Comparison of ENCODE assay signal across 23 cellular contexts in the genomic region with DNA sequence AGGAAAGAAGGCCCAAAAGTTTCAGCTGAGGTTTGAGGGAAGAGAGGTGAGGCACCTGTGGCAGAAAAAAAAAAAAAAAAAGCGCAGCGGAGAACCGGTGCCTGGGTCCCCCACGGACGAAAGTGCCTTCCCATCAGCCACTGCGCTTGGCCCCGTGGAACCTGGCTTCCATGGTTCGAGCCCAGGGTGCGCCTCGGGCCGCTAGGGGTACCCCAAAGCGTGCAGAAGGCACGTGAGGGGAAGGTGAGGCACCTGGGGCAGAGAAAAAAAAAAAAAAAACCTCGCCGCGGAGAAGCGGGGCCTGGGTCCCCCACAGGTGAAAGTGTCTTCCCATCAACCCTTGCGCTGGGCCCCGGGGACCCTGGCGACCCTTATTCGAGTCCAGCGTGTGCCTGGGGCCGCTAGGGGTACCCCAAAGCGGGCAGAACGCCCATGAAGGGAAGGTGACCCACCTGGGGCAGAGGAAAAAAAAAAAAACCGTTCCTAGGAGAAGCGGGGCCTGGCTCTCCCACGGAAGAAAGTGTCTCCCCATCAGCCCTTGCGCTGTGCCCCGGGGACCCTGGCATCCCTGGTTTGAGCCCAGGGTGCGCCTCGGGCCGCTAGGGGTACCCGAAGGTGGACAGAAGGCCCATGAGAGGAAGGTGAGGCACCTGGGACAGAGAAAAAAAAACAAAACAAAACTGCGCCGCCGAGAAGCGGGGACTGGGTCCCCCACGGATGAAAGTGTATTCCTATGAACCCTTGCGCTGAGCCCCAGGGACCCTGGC.
DNase-seq lines count a peak whose midpoint lies in the region; ATAC-seq and TF ChIP-seq lines count a peak whose summit lies in the region.
"Had no signal": no experiment of that assay in that cellular context is flagged by ENCODE, and none has a peak within 500 bp of the region (broad histone marks: within the 10 kb centered on the region; RNA-seq: fewer than 3 reads in every experiment).

No MANE protein-coding gene starts in this region.

- H3K27ac ChIP-seq in RWPE2 (ENCODE audit: poor library complexity, severe bottlenecking) (no peak overlapping the region), heart left ventricle (no peak overlapping the region)
- H3K27ac ChIP-seq: BLaER1 had no signal

- intact Hi-C loops in sciatic nerve (cut with DNase I) (no loop called here), heart left ventricle (cut with DNase I) (no loop called here)

- no peak overlapping the region for H3K4me3 Mint-ChIP-seq in activated naive CD4-positive, alpha-beta T cell treated with anti-CD3 and anti-CD28 coated beads, Interleukin-2, amount 10 ng/mL, durations not matched to agents 7 days and 5 days
- H3K4me3 Mint-ChIP-seq: CD14-positive monocyte; CD4-positive, alpha-beta memory T cell; CD4-positive, CD25-positive, alpha-beta regulatory T cell; CD8-positive, alpha-beta memory T cell had no signal

- H3K4me1 ChIP-seq in RWPE2 (ENCODE audit: insufficient read depth, poor library complexity, severe bottlenecking) (no peaks in the 10 kb centered on the region), heart left ventricle (no peaks in the 10 kb centered on the region)
- H3K4me1 ChIP-seq: BE2C, BLaER1 had no signal

- WGBS in heart left ventricle, 4 donors = 85 to 90% (median 87%) methylated on average over 37 to 40 of the region's 40 CpGs

- no peaks in the 10 kb centered on the region for H3K36me3 Mint-ChIP-seq in activated naive CD4-positive, alpha-beta T cell treated with anti-CD3 and anti-CD28 coated beads, Interleukin-2, amount 10 ng/mL, durations not matched to agents 7 days and 5 days
- H3K36me3 Mint-ChIP-seq: CD14-positive monocyte; CD4-positive, alpha-beta memory T cell; CD4-positive, CD25-positive, alpha-beta regulatory T cell; CD8-positive, alpha-beta memory T cell had no signal

- H3K27me3 ChIP-seq in RWPE2 (ENCODE audit: insufficient read depth, poor library complexity, severe bottlenecking) (no peaks in the 10 kb centered on the region), heart left ventricle (no peaks in the 10 kb centered on the region)
- H3K27me3 ChIP-seq: BE2C, BLaER1 had no signal

- H3K4me3 ChIP-seq in RWPE2 (ENCODE audit: severe bottlenecking) = no peak overlapping the region
- H3K4me3 ChIP-seq in heart left ventricle = no peak overlapping the region
- H3K4me3 ChIP-seq: BLaER1, GM12878 had no signal

- no peak for TF ChIP-seq POLR2A in heart left ventricle (IDR thresholded peaks at IDR 0.05)

- H3K27ac Mint-ChIP-seq in activated naive CD4-positive, alpha-beta T cell treated with anti-CD3 and anti-CD28 coated beads, Interleukin-2, amount 10 ng/mL, durations not matched to agents 7 days and 5 days = no peak overlapping the region
- H3K27ac Mint-ChIP-seq: CD14-positive monocyte; CD4-positive, alpha-beta memory T cell; CD4-positive, CD25-positive, alpha-beta regulatory T cell; CD8-positive, alpha-beta memory T cell had no signal

- CTCF ChIA-PET in activated naive CD4-positive, alpha-beta T cell treated with anti-CD3 and anti-CD28 coated beads, Interleukin-2, amount 10 ng/mL, durations not matched to agents 7 days and 5 days (lab: Charles Lee) = no interaction called here

- H3K27me3 Mint-ChIP-seq in activated naive CD4-positive, alpha-beta T cell treated with anti-CD3 and anti-CD28 coated beads, Interleukin-2, amount 10 ng/mL, durations not matched to agents 7 days and 5 days = no peaks in the 10 kb centered on the region
- H3K27me3 Mint-ChIP-seq: CD4-positive, alpha-beta memory T cell; CD4-positive, CD25-positive, alpha-beta regulatory T cell; CD8-positive, alpha-beta memory T cell had no signal

- peaks cover 9% of the 10 kb centered on the region for H3K9me3 Mint-ChIP-seq in activated naive CD4-positive, alpha-beta T cell treated with anti-CD3 and anti-CD28 coated beads, Interleukin-2, amount 10 ng/mL, durations not matched to agents 7 days and 5 days
- H3K9me3 Mint-ChIP-seq: CD4-positive, alpha-beta memory T cell; CD4-positive, CD25-positive, alpha-beta regulatory T cell had no signal

- ATAC-seq in RWPE2 (ENCODE audit: low read depth) (no peak), sciatic nerve (no peak), heart left ventricle (no peak)
- ATAC-seq: GM12878 had no signal

- H3K9me3 ChIP-seq in RWPE2 (ENCODE audit: severe bottlenecking) (no peaks in the 10 kb centered on the region), heart left ventricle (peaks cover 0 to 5% (median 0%) of the 10 kb centered on the region in 12 donors)
- H3K9me3 ChIP-seq: BE2C had no signal

- no peak for TF ChIP-seq CTCF in RWPE2 (IDR thresholded peaks at IDR 0.05; ENCODE audit: poor library complexity, severe bottlenecking)
- TF ChIP-seq CTCF in heart left ventricle (IDR thresholded peaks at IDR 0.05) = no peak

- DNase-seq in RWPE2 (ENCODE audit: low spot score) (peak; percentile 50), sciatic nerve (ENCODE audit: low spot score) (peak; percentile 54), heart left ventricle (no peak), LoVo (ENCODE audit: low spot score) (no peak)
- no peak for DNase-seq in activated naive CD4-positive, alpha-beta T cell treated with anti-CD3 and anti-CD28 coated beads, Interleukin-2, amount 10 ng/mL, durations not matched to agents 7 days and 5 days
- DNase-seq: 8988T; ACHN; BE2C; C1 segment of cervical spinal cord; CD4-positive, alpha-beta memory T cell; CD4-positive, CD25-positive, alpha-beta regulatory T cell; CD8-positive, alpha-beta memory T cell; COR-L47; DMS 273 treated with DMSO at 0.1 percent for 48 hours; DMS153; DMS53; DMS79; DND-41; EL; GDM1 had no signal

- no peaks in the 10 kb centered on the region for H3K4me1 Mint-ChIP-seq in activated naive CD4-positive, alpha-beta T cell treated with anti-CD3 and anti-CD28 coated beads, Interleukin-2, amount 10 ng/mL, durations not matched to agents 7 days and 5 days
- H3K4me1 Mint-ChIP-seq: CD14-positive monocyte; CD4-positive, alpha-beta memory T cell; CD4-positive, CD25-positive, alpha-beta regulatory T cell; CD8-positive, alpha-beta memory T cell had no signal

- H3K36me3 ChIP-seq in RWPE2 (ENCODE audit: low read depth) (no peaks in the 10 kb centered on the region), heart left ventricle (no peaks in the 10 kb centered on the region)
- H3K36me3 ChIP-seq: BE2C, BLaER1 had no signal

Comparison
In these comparisons a context has a peak if more than half of its experiments do, and no peak if none do; other contexts are left out.
1. DNase-seq: peak in RWPE2 (single experiment) and sciatic nerve (single experiment); none in heart left ventricle (0 of 5), activated naive CD4-positive, alpha-beta T cell treated with anti-CD3 and anti-CD28 coated beads, Interleukin-2, amount 10 ng/mL, durations not matched to agents 7 days and 5 days (single experiment) and LoVo (single experiment).